8 cellular contexts compared by ENCODE assay signal in the genomic region with DNA sequence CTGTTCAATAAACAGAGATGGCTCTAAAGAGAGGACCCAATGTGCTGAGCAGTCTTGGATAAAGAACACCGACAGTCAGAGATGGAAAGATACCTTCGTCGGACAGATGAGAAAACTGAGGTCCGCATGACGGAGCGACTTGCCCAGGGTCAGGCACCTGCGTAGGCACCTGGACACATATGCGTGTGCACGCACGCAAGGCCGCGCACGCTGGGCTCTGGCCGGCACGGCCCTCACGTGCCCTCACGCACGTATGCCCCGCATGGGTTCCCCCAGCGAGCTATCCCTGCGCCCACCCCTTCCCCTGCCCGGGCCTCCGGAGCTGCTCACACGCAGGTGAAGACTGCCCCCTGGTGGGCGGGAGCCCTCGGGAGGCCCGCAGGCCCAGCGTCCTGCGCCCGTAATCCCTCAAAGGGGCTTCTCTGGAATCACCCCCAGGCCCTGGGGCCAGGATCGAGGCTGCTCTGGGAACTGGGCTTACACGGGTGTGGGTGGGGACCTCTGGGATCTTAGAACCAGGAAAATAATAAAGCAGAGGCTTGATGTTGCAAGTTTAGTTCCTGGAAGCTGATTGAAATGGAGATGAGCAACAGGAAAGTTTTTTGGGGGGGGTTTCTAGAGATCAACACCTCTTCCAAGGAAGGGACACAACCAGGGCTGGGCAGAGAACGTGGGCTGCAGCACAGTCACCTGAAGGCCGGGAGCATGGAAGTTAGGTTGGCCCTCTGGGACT.
DNase-seq lines count a peak whose midpoint lies in the region; ATAC-seq and TF ChIP-seq lines count a peak whose summit lies in the region.

No MANE protein-coding gene starts in this region.

- no peaks in the 10 kb centered on the region for H3K9me3 ChIP-seq in GM23248 (ENCODE audit: low read depth)
- no peaks in the 10 kb centered on the region for H3K9me3 ChIP-seq in ovary
- H3K9me3 ChIP-seq in thoracic aorta, result no peaks in the 10 kb centered on the region

- H3K27ac ChIP-seq in GM23248 (no peak overlapping the region), ovary (no peak overlapping the region), thoracic aorta (peak overlapping the region; percentile 2 to 87)

- TF ChIP-seq EP300 in ovary (IDR thresholded peaks at IDR 0.05), result no peak

- H3K9ac ChIP-seq in GM23248, result peak overlapping the region; percentile 37; the same call in 1 of the 2 replicates

- H2AFZ ChIP-seq in GM23248, result peak overlapping the region; percentile 68; the same call in 1 of the 2 replicates

- H3K79me2 ChIP-seq in GM23248 (ENCODE audit: insufficient read depth), result no peaks in the 10 kb centered on the region

- no peaks in the 10 kb centered on the region for H3K9me2 ChIP-seq in GM23248 (ENCODE audit: insufficient read depth)

- no peak overlapping the region for H3K4me2 ChIP-seq in GM23248 (ENCODE audit: unreplicated experiment)

- 25 to 26% methylated on average over 33 to 34 of the region's 34 CpGs for WGBS in GM23248 (ENCODE audit: low coverage in 1 of 2, low lambda C conversion rate in 2 of 2, missing lambda C conversion rate in 2 of 2), 2 experiments
- 10 to 25% (median 20%) methylated on average over 26 to 34 of the region's 34 CpGs for WGBS in ovary, 3 donors

- TF ChIP-seq CTCF in AG09309 (IDR thresholded peaks at IDR 0.05; ENCODE audit: control insufficient read depth, insufficient read depth, low read depth, low read length, missing control alignments), result peak; percentile 93
- peak; percentile 83 to 93 (median 92) for TF ChIP-seq CTCF in ovary (IDR thresholded peaks at IDR 0.05)
- peak; percentile 86 for TF ChIP-seq CTCF in thoracic aorta (IDR thresholded peaks at IDR 0.05)

- no peaks in the 10 kb centered on the region for H4K20me1 ChIP-seq in GM23248 (ENCODE audit: insufficient read depth)

- no peak for TF ChIP-seq POLR2A in ovary (IDR thresholded peaks at IDR 0.05)

- H3K36me3 ChIP-seq in GM23248 (ENCODE audit: low read depth) (peaks cover 11% of the 10 kb centered on the region; the same call in 1 of the 2 replicates), ovary (no peaks in the 10 kb centered on the region), thoracic aorta (peaks cover 3% of the 10 kb centered on the region)

- peaks cover 13% of the 10 kb centered on the region; the same call in 1 of the 2 replicates for H3F3A ChIP-seq in GM23248 (ENCODE audit: insufficient read depth)

- H3K4me1 ChIP-seq in GM23248 (ENCODE audit: insufficient read depth), result no peaks in the 10 kb centered on the region
- H3K4me1 ChIP-seq in ovary (ENCODE audit: insufficient read depth), result no peaks in the 10 kb centered on the region
- peaks cover 30 to 59% of the 10 kb centered on the region in 2 donors for H3K4me1 ChIP-seq in thoracic aorta (ENCODE audit: control insufficient read depth in 1 of 2, low read depth in 2 of 2)

- H3K4me3 ChIP-seq in AG09309 (ENCODE audit: control insufficient read depth, low read depth, low read length), result no peak overlapping the region
- no peak overlapping the region for H3K4me3 ChIP-seq in GM23248
- H3K4me3 ChIP-seq in ovary, result peak overlapping the region; percentile 7
- no peak overlapping the region for H3K4me3 ChIP-seq in thoracic aorta

- ATAC-seq in thoracic aorta (ENCODE audit: insufficient number of reproducible peaks, low FRiP score, low read depth) (no peak), HG03025 (IDR thresholded peaks at IDR 0.05; ENCODE audit: low FRiP score, unreplicated experiment) (no peak)

- DNase-seq in AG09309 (ENCODE audit: low read depth) (no peak), GM23248 (peak; percentile 71), RPMI8226 (peak; percentile 47), foreskin melanocyte (peak; percentile 39), ovary (peak; percentile 82 to 92 (median 89)), thoracic aorta (ENCODE audit: low spot score) (no peak)
- DNase-seq in activated gamma-delta T cell treated with anti-CD3 and anti-CD28 coated beads, Interleukin-2, amount 50 U/mL, for 16 hours (ENCODE audit: low read depth), result peak; percentile 67

- intact Hi-C loops in ovary (cut with DNase I), result loop anchor here in 3 of 4 donors (10.0 kb wide), 4 partner anchors 1072 to 1242 kb away; no protein-coding TSS in a partner anchor

- in situ Hi-C loops in GM23248 (cut with MboI), result no loop called here

- H3K27me3 ChIP-seq in GM23248 (replicated peaks; ENCODE audit: insufficient read depth) (no peaks in the 10 kb centered on the region), ovary (no peaks in the 10 kb centered on the region), thoracic aorta (replicated peaks; ENCODE audit: insufficient read depth) (no peaks in the 10 kb centered on the region)

Comparison
In these comparisons a context has a peak if more than half of its experiments do, and no peak if none do; other contexts are left out.
1. DNase-seq: peak in GM23248 (single experiment), RPMI8226 (single experiment), activated gamma-delta T cell treated with anti-CD3 and anti-CD28 coated beads, Interleukin-2, amount 50 U/mL, for 16 hours (single experiment), foreskin melanocyte (single experiment) and ovary (5 of 5); none in AG09309 (single experiment) and thoracic aorta (single experiment).
2. H3K27ac ChIP-seq: peak in thoracic aorta (2 of 2); none in GM23248 (single experiment) and ovary (0 of 2).
3. Peak in every context shown above with its lines, with median percentiles within 50 percentile points of each other: CTCF ChIP-seq.